ENCODE assay signal across 1 cellular context in the genomic region with DNA sequence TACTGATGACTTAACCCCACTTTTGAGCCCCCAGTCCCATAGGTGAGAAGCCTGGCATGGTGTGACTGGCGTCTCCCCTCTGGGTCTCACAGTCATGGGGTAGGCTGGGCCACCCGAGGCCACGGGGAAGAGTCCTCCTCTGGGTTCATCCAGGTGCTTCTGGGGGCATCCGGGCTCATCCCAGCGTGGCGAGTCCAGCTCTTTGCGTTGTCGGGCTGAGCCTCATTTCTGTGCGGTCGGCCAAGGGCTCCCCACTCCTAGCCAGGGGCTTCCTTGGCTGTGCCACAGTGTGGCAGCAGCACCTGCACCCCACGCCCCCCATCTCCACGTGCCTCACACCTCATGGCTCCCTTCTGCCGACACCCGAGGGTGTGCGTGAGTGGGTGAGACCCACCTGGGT.
A peak's percentile ranks its signal among the peaks of the same experiment; 100 is the strongest.
TF ChIP-seq lines count a peak whose summit lies in the region.

No MANE protein-coding gene starts in this region.

TF ChIP-seq in HepG2, 621 proteins besides CTCF, POLR2A, EP300 and RAD21:
- TF ChIP-seq, protein P1, sequence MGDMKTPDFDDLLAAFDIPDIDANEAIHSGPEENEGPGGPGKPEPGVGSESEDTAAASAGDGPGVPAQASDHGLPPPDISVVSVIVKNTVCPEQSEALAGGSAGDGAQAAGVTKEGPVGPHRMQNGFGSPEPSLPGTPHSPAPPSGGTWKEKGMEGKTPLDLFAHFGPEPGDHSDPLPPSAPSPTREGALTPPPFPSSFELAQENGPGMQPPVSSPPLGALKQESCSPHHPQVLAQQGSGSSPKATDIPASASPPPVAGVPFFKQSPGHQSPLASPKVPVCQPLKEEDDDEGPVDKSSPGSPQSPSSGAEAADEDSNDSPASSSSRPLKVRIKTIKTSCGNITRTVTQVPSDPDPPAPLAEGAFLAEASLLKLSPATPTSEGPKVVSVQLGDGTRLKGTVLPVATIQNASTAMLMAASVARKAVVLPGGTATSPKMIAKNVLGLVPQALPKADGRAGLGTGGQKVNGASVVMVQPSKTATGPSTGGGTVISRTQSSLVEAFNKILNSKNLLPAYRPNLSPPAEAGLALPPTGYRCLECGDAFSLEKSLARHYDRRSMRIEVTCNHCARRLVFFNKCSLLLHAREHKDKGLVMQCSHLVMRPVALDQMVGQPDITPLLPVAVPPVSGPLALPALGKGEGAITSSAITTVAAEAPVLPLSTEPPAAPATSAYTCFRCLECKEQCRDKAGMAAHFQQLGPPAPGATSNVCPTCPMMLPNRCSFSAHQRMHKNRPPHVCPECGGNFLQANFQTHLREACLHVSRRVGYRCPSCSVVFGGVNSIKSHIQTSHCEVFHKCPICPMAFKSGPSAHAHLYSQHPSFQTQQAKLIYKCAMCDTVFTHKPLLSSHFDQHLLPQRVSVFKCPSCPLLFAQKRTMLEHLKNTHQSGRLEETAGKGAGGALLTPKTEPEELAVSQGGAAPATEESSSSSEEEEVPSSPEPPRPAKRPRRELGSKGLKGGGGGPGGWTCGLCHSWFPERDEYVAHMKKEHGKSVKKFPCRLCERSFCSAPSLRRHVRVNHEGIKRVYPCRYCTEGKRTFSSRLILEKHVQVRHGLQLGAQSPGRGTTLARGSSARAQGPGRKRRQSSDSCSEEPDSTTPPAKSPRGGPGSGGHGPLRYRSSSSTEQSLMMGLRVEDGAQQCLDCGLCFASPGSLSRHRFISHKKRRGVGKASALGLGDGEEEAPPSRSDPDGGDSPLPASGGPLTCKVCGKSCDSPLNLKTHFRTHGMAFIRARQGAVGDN (CRISPR knock-in tag; IDR thresholded peaks at IDR 0.05), result 0 out of 2 replicates have a peak, but pooled peaks have one; percentile 17
- TF ChIP-seq, protein P2, sequence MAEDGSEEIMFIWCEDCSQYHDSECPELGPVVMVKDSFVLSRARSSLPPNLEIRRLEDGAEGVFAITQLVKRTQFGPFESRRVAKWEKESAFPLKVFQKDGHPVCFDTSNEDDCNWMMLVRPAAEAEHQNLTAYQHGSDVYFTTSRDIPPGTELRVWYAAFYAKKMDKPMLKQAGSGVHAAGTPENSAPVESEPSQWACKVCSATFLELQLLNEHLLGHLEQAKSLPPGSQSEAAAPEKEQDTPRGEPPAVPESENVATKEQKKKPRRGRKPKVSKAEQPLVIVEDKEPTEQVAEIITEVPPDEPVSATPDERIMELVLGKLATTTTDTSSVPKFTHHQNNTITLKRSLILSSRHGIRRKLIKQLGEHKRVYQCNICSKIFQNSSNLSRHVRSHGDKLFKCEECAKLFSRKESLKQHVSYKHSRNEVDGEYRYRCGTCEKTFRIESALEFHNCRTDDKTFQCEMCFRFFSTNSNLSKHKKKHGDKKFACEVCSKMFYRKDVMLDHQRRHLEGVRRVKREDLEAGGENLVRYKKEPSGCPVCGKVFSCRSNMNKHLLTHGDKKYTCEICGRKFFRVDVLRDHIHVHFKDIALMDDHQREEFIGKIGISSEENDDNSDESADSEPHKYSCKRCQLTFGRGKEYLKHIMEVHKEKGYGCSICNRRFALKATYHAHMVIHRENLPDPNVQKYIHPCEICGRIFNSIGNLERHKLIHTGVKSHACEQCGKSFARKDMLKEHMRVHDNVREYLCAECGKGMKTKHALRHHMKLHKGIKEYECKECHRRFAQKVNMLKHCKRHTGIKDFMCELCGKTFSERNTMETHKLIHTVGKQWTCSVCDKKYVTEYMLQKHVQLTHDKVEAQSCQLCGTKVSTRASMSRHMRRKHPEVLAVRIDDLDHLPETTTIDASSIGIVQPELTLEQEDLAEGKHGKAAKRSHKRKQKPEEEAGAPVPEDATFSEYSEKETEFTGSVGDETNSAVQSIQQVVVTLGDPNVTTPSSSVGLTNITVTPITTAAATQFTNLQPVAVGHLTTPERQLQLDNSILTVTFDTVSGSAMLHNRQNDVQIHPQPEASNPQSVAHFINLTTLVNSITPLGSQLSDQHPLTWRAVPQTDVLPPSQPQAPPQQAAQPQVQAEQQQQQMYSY (CRISPR knock-in tag; IDR thresholded peaks at IDR 0.05), result no peak
